ENCODE assay signal across 8 cellular contexts in the genomic region with DNA sequence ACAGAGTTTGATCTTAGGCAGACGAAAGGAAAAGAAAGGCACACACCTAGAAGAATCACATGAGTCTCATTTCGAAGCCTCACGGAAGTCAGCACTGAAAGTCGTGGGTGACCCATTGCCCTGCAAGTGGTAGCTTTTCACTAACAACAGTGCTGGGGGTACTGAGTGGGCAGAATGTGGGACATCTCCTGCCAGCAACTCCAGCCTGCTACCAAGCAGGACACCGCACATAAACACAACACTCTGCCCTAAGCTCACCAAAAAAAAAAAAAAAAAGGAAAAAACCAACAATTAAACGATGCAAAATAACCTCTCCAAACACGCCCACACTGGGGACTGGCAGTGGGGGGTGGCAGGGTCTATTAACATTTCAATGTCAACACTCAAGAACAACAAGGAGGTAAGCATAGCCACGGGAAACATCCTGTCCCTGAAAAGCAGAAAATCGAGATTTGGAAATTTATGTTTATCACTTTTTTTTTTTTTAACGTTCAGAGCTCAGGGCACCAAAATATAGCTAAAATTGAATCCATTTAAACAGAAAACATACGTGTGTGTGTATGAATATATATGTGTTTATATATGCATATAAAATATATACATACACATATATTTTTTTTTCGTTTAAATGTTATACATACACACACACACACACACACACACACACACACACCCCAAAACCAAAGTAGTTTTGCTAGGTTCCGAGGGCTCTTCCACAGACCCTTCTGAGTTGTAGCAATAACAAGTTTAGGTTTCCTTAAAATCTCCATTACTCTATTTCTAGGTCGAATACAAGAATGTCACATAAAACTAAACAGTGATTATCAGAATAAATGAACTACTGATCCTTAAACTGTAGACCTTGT. TPM values are rescaled to one million over a fixed set of nuclear protein-coding genes. Genes with fewer than 3 reads are reported as not detected.
DNase-seq lines count a peak whose midpoint lies in the region; ATAC-seq, FAIRE-seq and TF ChIP-seq lines count a peak whose summit lies in the region.

No MANE protein-coding gene starts in this region.

- H3K27ac ChIP-seq in left ventricle myocardium inferior (replicated peaks) (peak overlapping the region; percentile 98), K562 (ENCODE audit: extremely low read depth, low read depth, low read length) (peak overlapping the region; percentile 96), layer of hippocampus (ENCODE audit: low read depth, low read length) (peak overlapping the region; percentile 95)

- no peaks in the 10 kb centered on the region for H3K9me3 ChIP-seq in left ventricle myocardium inferior (replicated peaks)
- H3K9me3 ChIP-seq in K562 (replicated peaks; ENCODE audit: control insufficient read depth, insufficient read depth, low read depth, low read length), result no peaks in the 10 kb centered on the region

- TF ChIP-seq POLR2A in K562 (conservative IDR thresholded peaks at IDR 0.05), result no peak

- POLR2A ChIA-PET in K562 (lab: Yijun Ruan, JAX), result interaction anchor here (1.7 kb wide), 1 partner anchor 13 kb away, joined by 9 read pairs; no protein-coding TSS in a partner anchor

- peak overlapping the region; percentile 90 for H3K4me2 ChIP-seq in K562 (ENCODE audit: insufficient read depth, low read length)

- CTCF ChIA-PET in K562 (lab: Yijun Ruan, JAX; ENCODE audit: low intra/inter-chr PET ratio), result no interaction called here

- no peaks in the 10 kb centered on the region for H4K20me1 ChIP-seq in K562 (replicated peaks; ENCODE audit: control insufficient read depth, insufficient read depth, low read length)

- peak; percentile 60 for FAIRE-seq in K562 (lab: Jason Lieb, UNC)

- H3K36me3 ChIP-seq in left ventricle myocardium inferior (no peaks in the 10 kb centered on the region), K562 (ENCODE audit: control insufficient read depth, insufficient read depth, low read length) (no peaks in the 10 kb centered on the region)

- TF ChIP-seq EP300 in K562 (IDR thresholded peaks at IDR 0.05; ENCODE audit: low read length), result no peak

- no peaks in the 10 kb centered on the region for H3K9me1 ChIP-seq in K562 (ENCODE audit: control insufficient read depth, insufficient read depth, low read length)

- in situ Hi-C loops in K562 (cut with MboI), result no loop called here

- no peak for TF ChIP-seq RAD21 in K562 (CRISPR knock-in tag; conservative IDR thresholded peaks at IDR 0.05 in 1 of 2, IDR thresholded peaks at IDR 0.05 in 1 of 2)

- intact Hi-C loops in left ventricle myocardium inferior (cut with micrococcal nuclease), result no loop called here
- intact Hi-C loops in left cardiac atrium (cut with DNase I), result no loop called here
- intact Hi-C loops in K562 (cut with micrococcal nuclease), result no loop called here

- 2% methylated on average over 11 of the region's 14 CpGs for WGBS in K562 (ENCODE audit: insufficient coverage, low coverage, missing lambda C conversion rate)

- DNase-seq in left ventricle myocardium inferior (no peak), left cardiac atrium (no peak), NCI-H69 (lab: John Stamatoyannopoulos, UW) (peak; percentile 57), K562 (ENCODE audit: extremely low read depth in 1 of 4, low spot score in 3 of 4) (peak in 1 of 4 experiments; percentile 31), epidermal melanocyte (ENCODE audit: insufficient read length, low spot score) (no peak)
- DNase-seq in stimulated activated naive CD4-positive, alpha-beta T cell treated with Interleukin-2 at 50 U/mL for 16 hours (lab: John Stamatoyannopoulos, UW), result peak; percentile 18

- H3K79me2 ChIP-seq in K562 (ENCODE audit: control insufficient read depth, insufficient read depth, low read length), result peaks cover 80% of the 10 kb centered on the region

- H3K27me3 ChIP-seq in left ventricle myocardium inferior (ENCODE audit: low read depth) (no peaks in the 10 kb centered on the region), K562 (ENCODE audit: control insufficient read depth in 2 of 2, insufficient read depth in 2 of 2, low read length in 2 of 2) (no peaks in the 10 kb centered on the region), layer of hippocampus (ENCODE audit: control insufficient read depth, insufficient read depth, low read length) (no peaks in the 10 kb centered on the region)

- TF ChIP-seq CTCF in left ventricle myocardium inferior (IDR thresholded peaks at IDR 0.05; ENCODE audit: borderline replicate concordance) (no peak), K562 (IDR thresholded peaks at IDR 0.05 in 2 of 3, conservative IDR thresholded peaks at IDR 0.05 in 1 of 3; ENCODE audit: insufficient read depth in 2 of 3, low read depth in 1 of 3, low read length in 3 of 3) (no peak)

- H3K4me3 ChIP-seq in left ventricle myocardium inferior (peak overlapping the region; percentile 92), K562 (peak overlapping the region; percentile 76)

- peaks cover 61% of the 10 kb centered on the region for H3K4me1 ChIP-seq in left ventricle myocardium inferior
- peaks cover 3 to 4% of the 10 kb centered on the region in 2 experiments; a peak in 3 of 5 replicates for H3K4me1 ChIP-seq in K562 (replicated peaks in 1 of 2; ENCODE audit: control insufficient read depth in 2 of 2, insufficient read depth in 2 of 2, low read length in 2 of 2)

- ATAC-seq in left cardiac atrium, result no peak
- ATAC-seq in K562, result peak; percentile 14
- no peak for ATAC-seq in HG03460 (IDR thresholded peaks at IDR 0.05; ENCODE audit: unreplicated experiment)

- no TSS peak for BruUV-seq in K562 (replicated peaks; lab: Mats Ljungman, UMichigan)

- peak overlapping the region; percentile 96; a peak in 3 of 4 replicates for H3K9ac ChIP-seq in K562 (ENCODE audit: insufficient read depth in 1 of 2, low read depth in 2 of 2, low read length in 2 of 2)

- H2AFZ ChIP-seq in K562 (ENCODE audit: low read depth, low read length), result peak overlapping the region; percentile 83

TF ChIP-seq in K562, 482 proteins besides CTCF, POLR2A, EP300 and RAD21 (continues in another document):
- TF ChIP-seq NKRF (IDR thresholded peaks at IDR 0.05; ENCODE audit: borderline replicate concordance) (0 out of 2 replicates have a peak, but pooled peaks have one; percentile 19), ZNF436 (CRISPR knock-in tag; IDR thresholded peaks at IDR 0.05) (no peak), HDAC3 (IDR thresholded peaks at IDR 0.05; ENCODE audit: borderline replicate concordance, partially characterized antibody) (no peak), ARID1B (IDR thresholded peaks at IDR 0.05) (no peak), EGR1 (conservative IDR thresholded peaks at IDR 0.05) (peak; percentile 47), PHF20 (IDR thresholded peaks at IDR 0.05; ENCODE audit: partially characterized antibody) (no peak), CXXC5 (CRISPR knock-in tag; IDR thresholded peaks at IDR 0.05) (peak; percentile 8; the same call in 1 of the 2 replicates), TCF7 (IDR thresholded peaks at IDR 0.05; ENCODE audit: borderline replicate concordance) (no peak), KDM5B (IDR thresholded peaks at IDR 0.05; ENCODE audit: insufficient replicate concordance, low read depth, low read length) (no peak), CEBPG (CRISPR knock-in tag; IDR thresholded peaks at IDR 0.05) (no peak), CEBPG (tag; conservative IDR thresholded peaks at IDR 0.05 in 1 of 2, IDR thresholded peaks at IDR 0.05 in 1 of 2) (no peak)
- TF ChIP-seq, protein P1, sequence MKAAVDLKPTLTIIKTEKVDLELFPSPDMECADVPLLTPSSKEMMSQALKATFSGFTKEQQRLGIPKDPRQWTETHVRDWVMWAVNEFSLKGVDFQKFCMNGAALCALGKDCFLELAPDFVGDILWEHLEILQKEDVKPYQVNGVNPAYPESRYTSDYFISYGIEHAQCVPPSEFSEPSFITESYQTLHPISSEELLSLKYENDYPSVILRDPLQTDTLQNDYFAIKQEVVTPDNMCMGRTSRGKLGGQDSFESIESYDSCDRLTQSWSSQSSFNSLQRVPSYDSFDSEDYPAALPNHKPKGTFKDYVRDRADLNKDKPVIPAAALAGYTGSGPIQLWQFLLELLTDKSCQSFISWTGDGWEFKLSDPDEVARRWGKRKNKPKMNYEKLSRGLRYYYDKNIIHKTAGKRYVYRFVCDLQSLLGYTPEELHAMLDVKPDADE (conservative IDR thresholded peaks at IDR 0.05; ENCODE audit: control insufficient read depth, low read depth, low read length), result no peak

RNA-seq across cellular contexts. Expression of gene INO80D, which starts 2.1 kb away (rescaled TPM):
- total RNA-seq in left ventricle myocardium inferior (12.8 TPM), left cardiac atrium (10 to 100 TPM; 10.8 to 15.1 TPM), K562 (2014; rRNA removed) (2.3 and 3.0 TPM in 2 replicates), K562 (2014; rRNA removed; fragmentation: Illumina TruSeq; extraction: Trizol) (4.0 and 4.1 TPM in 2 replicates), K562 (2015; rRNA removed; fragmentation: Illumina TruSeq; extraction: Trizol) (4.3 and 4.7 TPM in 2 replicates), K562 (2021) (7.7 and 8.1 TPM in 2 replicates)
- 25.1 and 27.1 TPM in 2 replicates for total RNA-seq in K562 (2011; cell fraction: chromatin; rRNA removed; ENCODE audit: low replicate concordance)
- total RNA-seq in K562 (2011; cell fraction: nucleolus; rRNA removed), result 6.3 and 7.1 TPM in 2 replicates
- 9.8 and 13.5 TPM in 2 replicates for total RNA-seq in K562 (2011; cell fraction: nucleoplasm; rRNA removed)
- polyA plus RNA-seq in K562 (2011; rRNA removed) (2.9 and 3.8 TPM in 2 replicates), K562 (2014; fragmentation: Illumina TruSeq; extraction: Trizol) (1.5 and 1.7 TPM in 2 replicates), K562 (2014; fragmentation: Nextera tagmentation; extraction: Ambion mirVana) (1 to 10 TPM in 1 of 2 experiments, under 1 TPM in 1; 0.64 to 1.4 TPM), K562 (2014; rRNA removed) (1.7 and 1.9 TPM in 2 replicates)
- polyA plus RNA-seq in K562 (2011; cell fraction: cytosol; rRNA removed), result 1.9 and 2.6 TPM in 2 replicates
- polyA plus RNA-seq in K562 (2011; cell fraction: nucleus; rRNA removed), result 7.3 and 7.8 TPM in 2 replicates
- polyA plus RNA-seq in K562 (2012), result 0.98 and 1.3 TPM in 2 replicates
- 16.1 and 21.9 TPM in 2 replicates for polyA minus RNA-seq in K562 (2011; rRNA and poly(A)+ RNA removed)
- 6.4 and 9.0 TPM in 2 replicates for polyA minus RNA-seq in K562 (2011; cell fraction: cytosol; rRNA and poly(A)+ RNA removed)
- polyA minus RNA-seq in K562 (2011; cell fraction: nucleus; rRNA and poly(A)+ RNA removed), result 6.7 and 12.4 TPM in 2 replicates

Comparison
In these comparisons a context has a peak if more than half of its experiments do, and no peak if none do; other contexts are left out.
1. DNase-seq: peak in NCI-H69 (single experiment) and stimulated activated naive CD4-positive, alpha-beta T cell treated with Interleukin-2 at 50 U/mL for 16 hours (single experiment); none in left ventricle myocardium inferior (single experiment), left cardiac atrium (single experiment) and epidermal melanocyte (single experiment).
2. Peak in every context shown above with its lines, with median percentiles within 50 percentile points of each other: H3K27ac ChIP-seq.